ENCODE assay signal across 25 cellular contexts in genomic region chr11:412641-413119, GRCh38. TPM values are rescaled to one million over a fixed set of nuclear protein-coding genes. Genes with fewer than 3 reads are reported as not detected.
DNase-seq lines count a peak whose midpoint lies in the region; ATAC-seq, FAIRE-seq and TF ChIP-seq lines count a peak whose summit lies in the region.
"Had no signal": no experiment of that assay in that cellular context is flagged by ENCODE, and none has a peak within 500 bp of the region (broad histone marks: within the 10 kb centered on the region; RNA-seq: fewer than 3 reads in every experiment).

No MANE protein-coding gene starts in this region.

- TF ChIP-seq POLR2A in A549 (IDR thresholded peaks at IDR 0.05; ENCODE audit: low read length): no peak

- H3K4me3 ChIP-seq in A549: no peak overlapping the region
- no peak overlapping the region for H3K4me3 ChIP-seq in BLaER1
- H3K4me3 ChIP-seq in left lung: peak overlapping the region in 1 of 2 donors; percentile 12
- no peak overlapping the region for H3K4me3 ChIP-seq in GM23338
- H3K4me3 ChIP-seq in osteoblast (ENCODE audit: insufficient read depth, low read length): no peak overlapping the region
- H3K4me3 ChIP-seq: gastroesophageal sphincter had no signal

- H3F3A ChIP-seq in GM23338 (replicated peaks; ENCODE audit: low read depth): peaks cover 3% of the 10 kb centered on the region

- no peaks in the 10 kb centered on the region for H3K36me3 Mint-ChIP-seq in GM23338 (ENCODE audit: low read depth)
- H3K36me3 Mint-ChIP-seq in WTC11: no peaks in the 10 kb centered on the region
- H3K36me3 Mint-ChIP-seq: mesothelial cell of epicardium had no signal

- no peak overlapping the region; the same call in 1 of the 2 replicates for H3K9ac ChIP-seq in BLaER1

- DNase-seq in A549 (ENCODE audit: low read depth in 1 of 2, low spot score in 1 of 2) (no peak), RWPE1 (ENCODE audit: low spot score) (no peak), left lung (peak; percentile 28 to 72), GM23338 (ENCODE audit: low spot score) (no peak), sciatic nerve (ENCODE audit: low spot score) (no peak), osteoblast (ENCODE audit: insufficient read length, low spot score, missing footprints) (no peak), WTC11 (ENCODE audit: low spot score) (no peak)
- DNase-seq: activated CD4-positive, alpha-beta T cell treated with anti-CD3 and anti-CD28 coated beads for 48 hours; activated gamma-delta T cell treated with Interleukin-2 at 50 U/mL for 16 hours; activated T-cell treated with anti-CD3 and anti-CD28 coated beads for 4 hours; Calu3; effector CD8-positive, alpha-beta T cell; esophagus squamous epithelium; kidney glomerular epithelial cell; NCI-H1105 treated with DMSO at 0.1 percent for 48 hours; NCI-H2081 treated with DMSO at 0.1 percent for 48 hours; NCI-H524 treated with DMSO at 0.1 percent for 48 hours had no signal

- POLR2A ChIA-PET in A549 (lab: Yijun Ruan, JAX): interaction anchor here (0.9 kb wide), 1 partner anchor 57 kb away, joined by 3 read pairs; no protein-coding TSS in a partner anchor
- POLR2A ChIA-PET in RWPE1 (lab: Yijun Ruan, JAX; ENCODE audit: low non-redundant PET): interaction anchor here (0.7 kb wide), 1 partner anchor 122 kb away, joined by 3 read pairs; no protein-coding TSS in a partner anchor
- POLR2A ChIA-PET in WTC11 (lab: Charles Lee): no interaction called here

- TF ChIP-seq CTCF in A549 (IDR thresholded peaks at IDR 0.05): no peak
- no peak for TF ChIP-seq CTCF in RWPE1 (conservative IDR thresholded peaks at IDR 0.05; ENCODE audit: low read depth)
- no peak for TF ChIP-seq CTCF in left lung (IDR thresholded peaks at IDR 0.05)
- TF ChIP-seq CTCF in GM23338 (conservative IDR thresholded peaks at IDR 0.05; ENCODE audit: low read depth in 2 of 2): no peak
- TF ChIP-seq CTCF in osteoblast (IDR thresholded peaks at IDR 0.05; ENCODE audit: extremely low read depth, low read depth, low read length): no peak
- no peak for TF ChIP-seq CTCF in WTC11 (IDR thresholded peaks at IDR 0.05)

- ATAC-seq in A549 (peak; percentile 30 to 42), left lung (no peak), GM23338 (no peak), sciatic nerve (no peak), WTC11 (no peak)
- ATAC-seq: gastroesophageal sphincter, HCT116 had no signal

- H3K27ac Mint-ChIP-seq in GM23338 (no peak overlapping the region), WTC11 (no peak overlapping the region)
- H3K27ac Mint-ChIP-seq: mesothelial cell of epicardium had no signal

- intact Hi-C loops in left lung (cut with DNase I): no loop called here
- intact Hi-C loops in sciatic nerve (cut with DNase I): no loop called here

- TF ChIP-seq RAD21 in A549 (conservative IDR thresholded peaks at IDR 0.05 in 1 of 2, IDR thresholded peaks at IDR 0.05 in 1 of 2): no peak

- no peak overlapping the region for H2AFZ ChIP-seq in GM23338
- no peak overlapping the region for H2AFZ ChIP-seq in osteoblast (ENCODE audit: low read length)

- TF ChIP-seq EP300 in A549 (IDR thresholded peaks at IDR 0.05): no peak

- no peak for FAIRE-seq in A549 (lab: Jason Lieb, UNC)
- FAIRE-seq: astrocyte, GM18507 had no signal

- H3K9me3 Mint-ChIP-seq in GM23338 (no peaks in the 10 kb centered on the region), WTC11 (no peaks in the 10 kb centered on the region)
- H3K9me3 Mint-ChIP-seq: mesothelial cell of epicardium, neural crest cell had no signal

- peaks cover 5% of the 10 kb centered on the region for H3K79me2 ChIP-seq in GM23338 (replicated peaks; ENCODE audit: insufficient read depth)
- H3K79me2 ChIP-seq in osteoblast (ENCODE audit: insufficient read depth, low read length): no peaks in the 10 kb centered on the region

- H3K27me3 ChIP-seq in BLaER1 (no peaks in the 10 kb centered on the region), left lung (peaks cover 0 to 16% of the 10 kb centered on the region in 2 donors), GM23338 (ENCODE audit: insufficient read depth) (no peaks in the 10 kb centered on the region), osteoblast (ENCODE audit: insufficient read depth, low read length) (peaks cover 3% of the 10 kb centered on the region)

- H3K4me1 ChIP-seq in A549 (peaks cover 29% of the 10 kb centered on the region), BLaER1 (peaks cover 70% of the 10 kb centered on the region), left lung (peaks cover 10 to 40% of the 10 kb centered on the region in 2 donors), GM23338 (ENCODE audit: insufficient read depth) (peaks cover 7% of the 10 kb centered on the region; the same call in 1 of the 2 replicates), osteoblast (ENCODE audit: insufficient read depth, low read length) (peaks cover 6% of the 10 kb centered on the region)

- H3K9me2 ChIP-seq in GM23338 (ENCODE audit: insufficient read depth): no peaks in the 10 kb centered on the region

- H3K27ac ChIP-seq in A549: no peak overlapping the region
- H3K27ac ChIP-seq in BLaER1: peak overlapping the region; percentile 45; the same call in 1 of the 2 replicates
- H3K27ac ChIP-seq in RWPE1: peak overlapping the region; percentile 60
- H3K27ac ChIP-seq in left lung: peak overlapping the region in 1 of 2 donors; percentile 53
- no peak overlapping the region for H3K27ac ChIP-seq in GM23338 (ENCODE audit: low read depth)
- H3K27ac ChIP-seq in osteoblast (ENCODE audit: low read depth, low read length): no peak overlapping the region
- H3K27ac ChIP-seq: gastroesophageal sphincter had no signal

- H4K20me1 ChIP-seq in BLaER1 (peaks cover 7% of the 10 kb centered on the region; the same call in 1 of the 2 replicates), GM23338 (replicated peaks; ENCODE audit: insufficient read depth) (no peaks in the 10 kb centered on the region; the same call in 1 of the 2 replicates), osteoblast (ENCODE audit: insufficient read depth, low read length) (no peaks in the 10 kb centered on the region)

- CTCF ChIA-PET in A549 (lab: Yijun Ruan, JAX): interaction anchor here (0.7 to 2.1 kb wide), 4 partner anchors 12 to 170 kb away, joined by 3 to 8 read pairs (median 4); no protein-coding TSS in a partner anchor
- CTCF ChIA-PET in RWPE1 (lab: Yijun Ruan, JAX): interaction anchor here (1.2 kb wide), 2 partner anchors 36 to 106 kb away, joined by 3 to 4 read pairs; no protein-coding TSS in a partner anchor
- CTCF ChIA-PET in WTC11 (lab: Charles Lee): no interaction called here

- no peak overlapping the region for H3K4me2 ChIP-seq in A549
- H3K4me2 ChIP-seq in BLaER1: peak overlapping the region; percentile 99
- H3K4me2 ChIP-seq in GM23338: no peak overlapping the region
- H3K4me2 ChIP-seq in osteoblast (ENCODE audit: insufficient read depth, low read length): no peak overlapping the region

- H3K27me3 Mint-ChIP-seq in GM23338 (ENCODE audit: insufficient read depth, low read depth, poor library complexity) (peaks cover 14% of the 10 kb centered on the region), WTC11 (ENCODE audit: low read depth) (peaks cover 4% of the 10 kb centered on the region)

- H3K4me1 Mint-ChIP-seq in GM23338: peaks cover 22% of the 10 kb centered on the region
- peaks cover 20% of the 10 kb centered on the region for H3K4me1 Mint-ChIP-seq in WTC11
- H3K4me1 Mint-ChIP-seq: neural crest cell had no signal

- H3K9me3 ChIP-seq in A549 (no peaks in the 10 kb centered on the region), BLaER1 (no peaks in the 10 kb centered on the region), left lung (no peaks in the 10 kb centered on the region), osteoblast (ENCODE audit: low read depth, low read length) (no peaks in the 10 kb centered on the region)
- H3K9me3 ChIP-seq: esophagus squamous epithelium, gastroesophageal sphincter had no signal

- H3K4me3 Mint-ChIP-seq in GM23338 (no peak overlapping the region), WTC11 (no peak overlapping the region)
- H3K4me3 Mint-ChIP-seq: mesothelial cell of epicardium, neural crest cell had no signal

- 79% methylated on average over 12 of the region's 15 CpGs for WGBS in A549 (ENCODE audit: missing lambda C conversion rate)

- H3K36me3 ChIP-seq in BLaER1: peaks cover 3% of the 10 kb centered on the region; the same call in 1 of the 2 replicates
- no peaks in the 10 kb centered on the region for H3K36me3 ChIP-seq in left lung
- no peaks in the 10 kb centered on the region for H3K36me3 ChIP-seq in GM23338 (ENCODE audit: insufficient read depth)
- H3K36me3 ChIP-seq in osteoblast (ENCODE audit: insufficient read depth, low read length): no peaks in the 10 kb centered on the region
- H3K36me3 ChIP-seq: esophagus squamous epithelium, gastroesophageal sphincter had no signal

RNA-seq across cellular contexts. Expression of gene SIGIRR, which starts 2.1 kb away (rescaled TPM):
- 27.7 and 27.8 TPM in 2 replicates for polyA plus RNA-seq in A549 (2011; rRNA removed)
- 72.5 and 84.6 TPM in 2 replicates for polyA plus RNA-seq in A549 (2012; cell fraction: cytosol; rRNA removed)
- polyA plus RNA-seq in A549 (2012; cell fraction: nucleus; rRNA removed): 85.6 and 86.4 TPM in 2 replicates
- 56.6 to 66.4 TPM (median 58.6 TPM) in 3 replicates for polyA plus RNA-seq in A549 (2017; fragmentation: RNase III; extraction: RNeasy Plus Mini Kit Qiagen cat#74134 plus additional on column Dnase treatment)
- 5.3 and 13.2 TPM in 2 replicates for polyA minus RNA-seq in A549 (2011; rRNA and poly(A)+ RNA removed)
- total RNA-seq in left lung: 10 to 100 TPM; 59.0 to 74.8 TPM
- total RNA-seq in GM23338 (2014; rRNA removed; shearing (Covaris generic)): 59.1 and 63.0 TPM in 2 replicates
- polyA plus RNA-seq in GM23338 (2016; fragmentation: Nextera tagmentation; extraction: Ambion mirVana): 72.2 and 96.2 TPM in 2 replicates
- 51.6 TPM for total RNA-seq in sciatic nerve
- total RNA-seq in osteoblast: 10.9 and 14.5 TPM in 2 replicates
- 85.2 to 98.9 TPM (median 91.8 TPM) in 3 replicates for total RNA-seq in WTC11 (2021)

RNA-seq across cellular contexts. Expression of gene PKP3, which starts 18.7 kb away (rescaled TPM):
- polyA plus RNA-seq in A549 (2011; rRNA removed) (12.1 and 13.9 TPM in 2 replicates), A549 (2017; fragmentation: RNase III; extraction: RNeasy Plus Mini Kit Qiagen cat#74134 plus additional on column Dnase treatment) (22.3 to 25.9 TPM (median 23.4 TPM) in 3 replicates), GM23338 (2016; fragmentation: Nextera tagmentation; extraction: Ambion mirVana) (6.1 and 7.2 TPM in 2 replicates)
- polyA plus RNA-seq in A549 (2012; cell fraction: cytosol; rRNA removed): 29.6 and 41.7 TPM in 2 replicates
- polyA plus RNA-seq in A549 (2012; cell fraction: nucleus; rRNA removed): 51.5 and 77.9 TPM in 2 replicates
- polyA minus RNA-seq in A549 (2011; rRNA and poly(A)+ RNA removed): 21.8 and 27.1 TPM in 2 replicates
- total RNA-seq in left lung (10 to 100 TPM; 43.3 to 48.6 TPM), sciatic nerve (0.49 TPM), osteoblast (0.88 and 2.5 TPM in 2 replicates), WTC11 (2021) (17.3 to 23.4 TPM (median 21.4 TPM) in 3 replicates)
- 18.7 and 23.0 TPM in 2 replicates for total RNA-seq in GM23338 (2014; rRNA removed; shearing (Covaris generic))

RNA-seq across cellular contexts. Expression of gene ANO9, which starts 29.1 kb away (rescaled TPM):
- 0.66 and 0.70 TPM in 2 replicates for polyA plus RNA-seq in A549 (2011; rRNA removed)
- polyA plus RNA-seq in A549 (2012; cell fraction: cytosol; rRNA removed): 0.26 and 0.32 TPM in 2 replicates
- polyA plus RNA-seq in A549 (2012; cell fraction: nucleus; rRNA removed): 6.3 and 6.6 TPM in 2 replicates
- polyA plus RNA-seq in A549 (2017; fragmentation: RNase III; extraction: RNeasy Plus Mini Kit Qiagen cat#74134 plus additional on column Dnase treatment): 0.50 to 0.55 TPM (median 0.51 TPM) in 3 replicates
- polyA minus RNA-seq in A549 (2011; rRNA and poly(A)+ RNA removed): 0.44 and 0.58 TPM in 2 replicates
- total RNA-seq in left lung: 10 to 100 TPM; 20.2 to 28.0 TPM
- total RNA-seq in GM23338 (2014; rRNA removed; shearing (Covaris generic)): 6.5 and 10.2 TPM in 2 replicates
- polyA plus RNA-seq in GM23338 (2016; fragmentation: Nextera tagmentation; extraction: Ambion mirVana): 7.5 and 9.0 TPM in 2 replicates
- total RNA-seq in sciatic nerve: 0.98 TPM
- under 0.01 TPM in 1 of 2 replicates, not detected in the other for total RNA-seq in osteoblast
- total RNA-seq in WTC11 (2021): 13.2 to 17.6 TPM (median 16.6 TPM) in 3 replicates
- total RNA-seq: cerebellum, neural crest cell had no signal

RNA-seq across cellular contexts. Expression of gene PTDSS2, which starts 37.4 kb away (rescaled TPM):
- polyA plus RNA-seq in A549 (2011; rRNA removed): 23.4 and 28.9 TPM in 2 replicates
- polyA plus RNA-seq in A549 (2012; cell fraction: cytosol; rRNA removed): 43.5 and 48.7 TPM in 2 replicates
- 275 TPM in 2 replicates for polyA plus RNA-seq in A549 (2012; cell fraction: nucleus; rRNA removed)
- 34.3 to 39.4 TPM (median 38.9 TPM) in 3 replicates for polyA plus RNA-seq in A549 (2017; fragmentation: RNase III; extraction: RNeasy Plus Mini Kit Qiagen cat#74134 plus additional on column Dnase treatment)
- 40.7 and 47.5 TPM in 2 replicates for polyA minus RNA-seq in A549 (2011; rRNA and poly(A)+ RNA removed)
- 10 to 100 TPM; 25.6 to 27.9 TPM for total RNA-seq in left lung
- 46.6 and 145 TPM in 2 replicates for total RNA-seq in GM23338 (2014; rRNA removed; shearing (Covaris generic))
- polyA plus RNA-seq in GM23338 (2016; fragmentation: Nextera tagmentation; extraction: Ambion mirVana): 22.7 and 23.8 TPM in 2 replicates
- 33.1 TPM for total RNA-seq in sciatic nerve
- total RNA-seq in osteoblast: 33.0 and 36.2 TPM in 2 replicates
- 49.5 to 56.8 TPM (median 55.2 TPM) in 3 replicates for total RNA-seq in WTC11 (2021)

RNA-seq across cellular contexts. Expression of gene B4GALNT4, which starts 43.4 kb away (rescaled TPM):
- polyA plus RNA-seq in A549 (2011; rRNA removed): 5.1 and 5.3 TPM in 2 replicates
- polyA plus RNA-seq in A549 (2012; cell fraction: cytosol; rRNA removed): 27.5 and 33.3 TPM in 2 replicates
- 143 and 178 TPM in 2 replicates for polyA plus RNA-seq in A549 (2012; cell fraction: nucleus; rRNA removed)
- 20.4 to 28.0 TPM (median 27.5 TPM) in 3 replicates for polyA plus RNA-seq in A549 (2017; fragmentation: RNase III; extraction: RNeasy Plus Mini Kit Qiagen cat#74134 plus additional on column Dnase treatment)
- 2.2 and 2.6 TPM in 2 replicates for polyA minus RNA-seq in A549 (2011; rRNA and poly(A)+ RNA removed)
- total RNA-seq in left lung: 1 to 10 TPM; 1.4 to 2.3 TPM
- total RNA-seq in GM23338 (2014; rRNA removed; shearing (Covaris generic)): 55.2 and 92.6 TPM in 2 replicates
- 49.9 and 53.5 TPM in 2 replicates for polyA plus RNA-seq in GM23338 (2016; fragmentation: Nextera tagmentation; extraction: Ambion mirVana)
- total RNA-seq in sciatic nerve: 32.2 TPM
- total RNA-seq in osteoblast: 0.88 and 2.2 TPM in 2 replicates
- total RNA-seq in WTC11 (2021): 88.0 to 113 TPM (median 97.8 TPM) in 3 replicates

Comparison
In these comparisons a context has a peak if more than half of its experiments do, and no peak if none do; other contexts are left out.
1. ATAC-seq: peak in A549 (2 of 2); none in left lung (single experiment), GM23338 (single experiment), sciatic nerve (single experiment) and WTC11 (single experiment).
2. DNase-seq: peak in left lung (2 of 2); none in A549 (0 of 2), RWPE1 (single experiment), GM23338 (single experiment), sciatic nerve (single experiment), osteoblast (single experiment) and WTC11 (single experiment).
3. H3K27ac ChIP-seq: peak in BLaER1 (single experiment) and RWPE1 (single experiment); none in A549 (0 of 2), GM23338 (single experiment) and osteoblast (single experiment).